16 cellular contexts compared by ENCODE assay signal in the genomic region with DNA sequence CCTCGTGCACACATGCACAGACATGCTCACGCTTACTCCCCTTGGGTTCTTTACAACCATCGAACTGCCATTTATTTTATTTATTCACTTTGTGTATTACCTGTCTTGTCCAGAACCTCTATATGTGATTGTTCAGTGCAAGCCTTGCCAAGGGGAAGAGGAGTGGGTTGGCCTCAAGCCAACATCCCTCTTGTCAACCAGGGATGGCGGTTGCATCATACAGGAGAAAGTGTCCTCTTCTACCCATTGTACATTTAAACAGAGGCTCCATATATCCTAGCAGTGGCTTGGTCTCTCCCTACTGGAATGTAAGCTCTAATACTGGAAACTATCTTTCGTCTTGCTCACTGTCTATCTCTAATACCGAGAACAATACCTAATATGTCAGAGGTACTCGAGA.
DNase-seq lines count a peak whose midpoint lies in the region; ATAC-seq, FAIRE-seq and TF ChIP-seq lines count a peak whose summit lies in the region.
"Had no signal": no experiment of that assay in that cellular context is flagged by ENCODE, and none has a peak within 500 bp of the region (broad histone marks: within the 10 kb centered on the region; RNA-seq: fewer than 3 reads in every experiment).

No MANE protein-coding gene starts in this region.

- TF ChIP-seq POLR2A in H54 (IDR thresholded peaks at IDR 0.05; ENCODE audit: low read depth, low read length): no peak

- ATAC-seq in GM21528 (IDR thresholded peaks at IDR 0.05; ENCODE audit: low FRiP score, unreplicated experiment): no peak
- ATAC-seq: Panc1, T-helper 17 cell, upper lobe of right lung had no signal

- DNase-seq in Ammon's horn (ENCODE audit: low spot score): peak; percentile 8
- DNase-seq in DMS53 (lab: John Stamatoyannopoulos, UW): peak; percentile 96
- DNase-seq in NCI-H187 (lab: John Stamatoyannopoulos, UW): peak; percentile 78 to 91
- peak; percentile 90 for DNase-seq in NCI-H748 (lab: John Stamatoyannopoulos, UW; ENCODE audit: unreplicated experiment)
- no peak for DNase-seq in H54 (ENCODE audit: insufficient read length, low spot score)
- no peak for DNase-seq in stimulated activated CD4-positive, alpha-beta T cell treated with anti-CD3 and anti-CD28 coated beads, Interleukin-4, amount 100 ng/mL, for 1 hour
- DNase-seq: activated CD4-positive, alpha-beta T cell treated with anti-CD3 and anti-CD28 coated beads, Interleukin-2, amount 10 ng/mL, durations not matched to agents 24 days and 14 days; kidney glomerular epithelial cell; T-helper 17 cell; upper lobe of right lung had no signal

- FAIRE-seq in H54 (lab: Jason Lieb, UNC): no peak
- FAIRE-seq: astrocyte, endothelial cell of umbilical vein, GM12892, HTR-8/SVneo had no signal

Comparison
In these comparisons a context has a peak if more than half of its experiments do, and no peak if none do; other contexts are left out.
1. DNase-seq: peak in Ammon's horn (single experiment), DMS53 (single experiment), NCI-H187 (2 of 2) and NCI-H748 (single experiment); none in H54 (single experiment) and stimulated activated CD4-positive, alpha-beta T cell treated with anti-CD3 and anti-CD28 coated beads, Interleukin-4, amount 100 ng/mL, for 1 hour (single experiment).